Comparison of ENCODE assay signal across 1 cellular context in genomic region chr20:57653910-57654309, GRCh38.
TF ChIP-seq lines count a peak whose summit lies in the region.

No MANE protein-coding gene starts in this region.

TF ChIP-seq in K562, 482 proteins besides CTCF, POLR2A, EP300 and RAD21:
- TF ChIP-seq SMAD2 (IDR thresholded peaks at IDR 0.05; ENCODE audit: low read depth, low read length) (no peak), CBFA2T3 (IDR thresholded peaks at IDR 0.05) (peak; percentile 21; the same call in 1 of the 2 replicates)
